In the genomic region with DNA sequence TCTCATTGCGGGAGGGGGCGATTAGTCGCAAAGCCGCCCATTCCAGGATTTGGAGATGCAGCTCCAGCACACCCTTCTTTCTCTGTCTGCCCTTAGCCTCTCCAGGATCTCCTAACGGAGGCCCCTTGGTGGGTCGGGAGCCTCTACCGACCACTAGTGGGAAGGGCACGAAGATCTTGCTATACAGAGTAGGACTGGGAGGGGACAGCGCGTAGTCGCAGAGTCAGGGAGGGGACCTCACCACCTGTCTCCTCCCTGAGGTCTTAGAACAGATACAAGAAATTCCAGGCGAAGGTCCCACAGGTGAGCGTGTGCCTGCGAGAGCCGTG, we compare ENCODE assay signal across 8 cellular contexts. TPM values are rescaled to one million over a fixed set of nuclear protein-coding genes. Genes with fewer than 3 reads are reported as not detected.
DNase-seq lines count a peak whose midpoint lies in the region; ATAC-seq and TF ChIP-seq lines count a peak whose summit lies in the region.

No MANE protein-coding gene starts in this region.

- H3K4me2 ChIP-seq in BLaER1, result peak overlapping the region; percentile 99

- TF ChIP-seq POLR2A in suprapubic skin (IDR thresholded peaks at IDR 0.05), result no peak

- H3K27ac ChIP-seq in BLaER1 (no peak overlapping the region), ascending aorta (no peak overlapping the region), suprapubic skin (no peak overlapping the region)

- H3K4me3 Mint-ChIP-seq in IgD-negative memory B cell, result peak overlapping the region; percentile 7 to 91 (median 81)

- no peaks in the 10 kb centered on the region for H3K36me3 ChIP-seq in BLaER1
- no peaks in the 10 kb centered on the region for H3K36me3 ChIP-seq in ascending aorta
- H3K36me3 ChIP-seq in suprapubic skin, result no peaks in the 10 kb centered on the region

- ATAC-seq in GM18868 (IDR thresholded peaks at IDR 0.05; ENCODE audit: unreplicated experiment), result no peak

- H3K27me3 Mint-ChIP-seq in IgD-negative memory B cell, result peaks cover 25% of the 10 kb centered on the region

- peak overlapping the region in 1 of 3 donors; percentile 80 for H3K27ac Mint-ChIP-seq in IgD-negative memory B cell

- H3K9ac ChIP-seq in BLaER1, result no peak overlapping the region

- TF ChIP-seq CTCF in ascending aorta (IDR thresholded peaks at IDR 0.05) (peak in 1 of 3 experiments; percentile 14), suprapubic skin (IDR thresholded peaks at IDR 0.05) (peak in 1 of 2 donors; percentile 16)

- peaks cover 33% of the 10 kb centered on the region for H4K20me1 ChIP-seq in BLaER1

- TF ChIP-seq EP300 in suprapubic skin (IDR thresholded peaks at IDR 0.05), result no peak

- H3K4me3 ChIP-seq in BLaER1 (peak overlapping the region; percentile 69), ascending aorta (peak overlapping the region; percentile 52 to 66), suprapubic skin (peak overlapping the region; percentile 60)

- peaks cover 47% of the 10 kb centered on the region for H3K27me3 ChIP-seq in BLaER1
- H3K27me3 ChIP-seq in ascending aorta, result peaks cover 18% of the 10 kb centered on the region
- peaks cover 49% of the 10 kb centered on the region for H3K27me3 ChIP-seq in suprapubic skin

- intact Hi-C loops in ascending aorta (cut with DNase I), result no loop called here

- H3K9me3 ChIP-seq in BLaER1 (no peaks in the 10 kb centered on the region), ascending aorta (no peaks in the 10 kb centered on the region), suprapubic skin (no peaks in the 10 kb centered on the region)

- H3K9me3 Mint-ChIP-seq in IgD-negative memory B cell, result no peaks in the 10 kb centered on the region

- 26% methylated on average over 11 of the region's 15 CpGs for WGBS in suprapubic skin

- H3K36me3 Mint-ChIP-seq in IgD-negative memory B cell, result peaks cover 2% of the 10 kb centered on the region

- H3K4me1 Mint-ChIP-seq in IgD-negative memory B cell, result peaks cover 0 to 3% (median 3%) of the 10 kb centered on the region in 3 donors

- peaks cover 44% of the 10 kb centered on the region for H3K4me1 ChIP-seq in BLaER1
- H3K4me1 ChIP-seq in ascending aorta, result peaks cover 2 to 9% of the 10 kb centered on the region in 2 donors
- peaks cover 17% of the 10 kb centered on the region for H3K4me1 ChIP-seq in suprapubic skin

- DNase-seq in ascending aorta (ENCODE audit: low spot score in 2 of 2) (no peak), islet precursor cell (peak; percentile 94), suprapubic skin (ENCODE audit: low spot score in 2 of 2) (no peak), NCI-H1092 (lab: John Stamatoyannopoulos, UW) (no peak), putamen (ENCODE audit: low spot score) (no peak)

RNA-seq across cellular contexts. Expression of a gene that starts 0.6 kb away (rescaled TPM):
- polyA plus RNA-seq in IgD-negative memory B cell, result not detected
- total RNA-seq in ascending aorta (15.6 TPM), suprapubic skin (1 to 10 TPM in 1 of 4 donors, under 1 TPM in 2, not detected in 1; 0.64 to 1.3 (median 0.81) TPM)

RNA-seq across cellular contexts. Expression of a gene that starts 23.4 kb away (rescaled TPM):
- not detected for polyA plus RNA-seq in IgD-negative memory B cell
- not detected for total RNA-seq in ascending aorta
- total RNA-seq in suprapubic skin, result 100 to 1,000 TPM in 3 of 4 donors, 10 to 100 TPM in 1; 64.6 to 187 (median 134) TPM

RNA-seq across cellular contexts. Expression of a gene that starts 28.6 kb away (rescaled TPM):
- 28.5 TPM for polyA plus RNA-seq in IgD-negative memory B cell
- 94.5 TPM for total RNA-seq in ascending aorta
- total RNA-seq in suprapubic skin, result 100 to 1,000 TPM in 1 of 4 donors, 10 to 100 TPM in 3; 73.4 to 127 (median 83.8) TPM

RNA-seq across cellular contexts. Expression of a gene that starts 57.7 kb away (rescaled TPM):
- 0.41 TPM for polyA plus RNA-seq in IgD-negative memory B cell
- not detected for total RNA-seq in ascending aorta
- total RNA-seq in suprapubic skin, result 1 to 10 TPM in 1 of 4 donors, under 1 TPM in 3; 0.15 to 1.5 (median 0.36) TPM

Comparison
In these comparisons a context has a peak if more than half of its experiments do, and no peak if none do; other contexts are left out.
1. RNA of a gene that starts 23.4 kb away (total RNA-seq): 64.6 to 187 TPM in suprapubic skin; not detected in ascending aorta (single experiment); every median in the first group is over 10 times any median in the second.
2. Peak in every context shown above with its lines, with median percentiles within 50 percentile points of each other: H3K4me3 ChIP-seq.